22 cellular contexts compared by ENCODE assay signal in the genomic region with DNA sequence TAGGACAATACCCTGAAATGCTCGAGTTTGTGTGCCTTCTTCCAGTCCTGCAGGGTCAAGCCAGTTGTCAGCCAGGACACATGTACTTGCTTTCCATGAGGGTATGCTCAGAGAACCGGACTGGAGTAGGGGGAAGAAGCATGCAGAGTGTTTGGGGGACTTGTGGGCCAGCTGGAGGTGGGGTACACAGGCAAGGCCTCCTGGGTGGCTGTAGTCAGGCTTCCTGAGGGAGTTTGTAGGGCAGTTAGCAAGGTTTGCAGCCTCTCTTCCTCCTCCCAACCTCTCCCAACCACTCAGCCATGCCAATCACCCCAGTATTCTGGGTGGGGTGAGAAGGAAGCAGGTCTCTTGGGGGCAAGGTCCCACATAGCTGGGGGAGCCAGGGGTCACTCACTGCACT. TPM values are rescaled to one million over a fixed set of nuclear protein-coding genes. Genes with fewer than 3 reads are reported as not detected.
DNase-seq lines count a peak whose midpoint lies in the region; ATAC-seq lines count a peak whose summit lies in the region.
"Had no signal": no experiment of that assay in that cellular context is flagged by ENCODE, and none has a peak within 500 bp of the region (broad histone marks: within the 10 kb centered on the region; RNA-seq: fewer than 3 reads in every experiment).

No MANE protein-coding gene starts in this region.

- peak; percentile 50 for DNase-seq in activated effector memory CD4-positive, alpha-beta T cell treated with anti-CD3 and anti-CD28 coated beads, Interleukin-2, amount 50 U/mL, for 16 hours
- no peak for DNase-seq in activated effector memory CD4-positive, alpha-beta T cell treated with Interleukin-2 at 50 U/mL for 16 hours
- no peak for DNase-seq in activated naive CD8-positive, alpha-beta T cell treated with anti-CD3 and anti-CD28 coated beads, Interleukin-2, amount 50 U/mL, for 24 hours
- DNase-seq in activated CD8-positive, alpha-beta T cell treated with anti-CD3 and anti-CD28 coated beads, Interleukin-2, amount 10 ng/mL, durations not matched to agents 7 days and 5 days, result no peak
- DNase-seq: ACHN; BE2C; C1 segment of cervical spinal cord; CD4-positive, alpha-beta memory T cell; CD4-positive, CD25-positive, alpha-beta regulatory T cell; CD8-positive, alpha-beta memory T cell; COR-L47; DMS 273 treated with DMSO at 0.1 percent for 48 hours; DMS153; DMS53; DMS79; DND-41; EL; GDM1 had no signal

- H3K27ac Mint-ChIP-seq in stimulated activated memory B cell treated with anti-CD40 and anti-IgM and Interleukin-4, amounts not matched to agents 10 μg/mL and 1 μg/mL and 100 μg/mL, for 72 hours, result no peak overlapping the region
- no peak overlapping the region for H3K27ac Mint-ChIP-seq in activated naive CD8-positive, alpha-beta T cell treated with anti-CD3 and anti-CD28 coated beads, Interleukin-2, amount 50 U/mL, for 24 hours
- no peak overlapping the region for H3K27ac Mint-ChIP-seq in activated CD8-positive, alpha-beta T cell treated with anti-CD3 and anti-CD28 coated beads, Interleukin-2, amount 10 ng/mL, durations not matched to agents 7 days and 5 days
- H3K27ac Mint-ChIP-seq: CD14-positive monocyte; CD4-positive, alpha-beta memory T cell; CD4-positive, CD25-positive, alpha-beta regulatory T cell; CD8-positive, alpha-beta memory T cell had no signal

- no peaks in the 10 kb centered on the region for H3K4me1 Mint-ChIP-seq in stimulated activated memory B cell treated with anti-CD40 and anti-IgM and Interleukin-4, amounts not matched to agents 10 μg/mL and 1 μg/mL and 100 μg/mL, for 72 hours
- H3K4me1 Mint-ChIP-seq in activated naive CD8-positive, alpha-beta T cell treated with anti-CD3 and anti-CD28 coated beads, Interleukin-2, amount 50 U/mL, for 24 hours, result no peaks in the 10 kb centered on the region
- no peaks in the 10 kb centered on the region for H3K4me1 Mint-ChIP-seq in activated CD8-positive, alpha-beta T cell treated with anti-CD3 and anti-CD28 coated beads, Interleukin-2, amount 10 ng/mL, durations not matched to agents 7 days and 5 days (ENCODE audit: low read depth)
- H3K4me1 Mint-ChIP-seq: CD14-positive monocyte; CD4-positive, alpha-beta memory T cell; CD4-positive, CD25-positive, alpha-beta regulatory T cell; CD8-positive, alpha-beta memory T cell had no signal

- no peaks in the 10 kb centered on the region for H3K27me3 Mint-ChIP-seq in stimulated activated memory B cell treated with anti-CD40 and anti-IgM and Interleukin-4, amounts not matched to agents 10 μg/mL and 1 μg/mL and 100 μg/mL, for 72 hours
- peaks cover 1% of the 10 kb centered on the region for H3K27me3 Mint-ChIP-seq in activated naive CD8-positive, alpha-beta T cell treated with anti-CD3 and anti-CD28 coated beads, Interleukin-2, amount 50 U/mL, for 24 hours
- H3K27me3 Mint-ChIP-seq in activated CD8-positive, alpha-beta T cell treated with anti-CD3 and anti-CD28 coated beads, Interleukin-2, amount 10 ng/mL, durations not matched to agents 7 days and 5 days (ENCODE audit: low read depth), result no peaks in the 10 kb centered on the region

- no peaks in the 10 kb centered on the region for H3K36me3 Mint-ChIP-seq in stimulated activated memory B cell treated with anti-CD40 and anti-IgM and Interleukin-4, amounts not matched to agents 10 μg/mL and 1 μg/mL and 100 μg/mL, for 72 hours
- no peaks in the 10 kb centered on the region for H3K36me3 Mint-ChIP-seq in activated naive CD8-positive, alpha-beta T cell treated with anti-CD3 and anti-CD28 coated beads, Interleukin-2, amount 50 U/mL, for 24 hours (ENCODE audit: low read depth)
- no peaks in the 10 kb centered on the region for H3K36me3 Mint-ChIP-seq in activated CD8-positive, alpha-beta T cell treated with anti-CD3 and anti-CD28 coated beads, Interleukin-2, amount 10 ng/mL, durations not matched to agents 7 days and 5 days (ENCODE audit: low read depth)
- H3K36me3 Mint-ChIP-seq: CD14-positive monocyte; CD4-positive, alpha-beta memory T cell; CD4-positive, CD25-positive, alpha-beta regulatory T cell; CD8-positive, alpha-beta memory T cell had no signal

- CTCF ChIA-PET in activated CD8-positive, alpha-beta T cell treated with anti-CD3 and anti-CD28 coated beads, Interleukin-2, amount 10 ng/mL, durations not matched to agents 7 days and 5 days (lab: Charles Lee), result no interaction called here

- H3K9me3 Mint-ChIP-seq in stimulated activated memory B cell treated with anti-CD40 and anti-IgM and Interleukin-4, amounts not matched to agents 10 μg/mL and 1 μg/mL and 100 μg/mL, for 72 hours, result no peaks in the 10 kb centered on the region
- no peaks in the 10 kb centered on the region for H3K9me3 Mint-ChIP-seq in activated naive CD8-positive, alpha-beta T cell treated with anti-CD3 and anti-CD28 coated beads, Interleukin-2, amount 50 U/mL, for 24 hours
- no peaks in the 10 kb centered on the region for H3K9me3 Mint-ChIP-seq in activated CD8-positive, alpha-beta T cell treated with anti-CD3 and anti-CD28 coated beads, Interleukin-2, amount 10 ng/mL, durations not matched to agents 7 days and 5 days (ENCODE audit: insufficient read depth)

- ATAC-seq in stimulated activated memory B cell treated with anti-CD40 and anti-IgM and Interleukin-4, amounts not matched to agents 10 μg/mL and 1 μg/mL and 100 μg/mL, for 72 hours, result peak; percentile 41
- ATAC-seq in activated naive CD8-positive, alpha-beta T cell treated with anti-CD3 and anti-CD28 coated beads, Interleukin-2, amount 50 U/mL, for 24 hours, result no peak
- no peak for ATAC-seq in activated CD8-positive, alpha-beta T cell treated with anti-CD3 and anti-CD28 coated beads, Interleukin-2, amount 10 ng/mL, durations not matched to agents 7 days and 5 days
- ATAC-seq: GM12878 had no signal

- POLR2A ChIA-PET in activated CD8-positive, alpha-beta T cell treated with anti-CD3 and anti-CD28 coated beads, Interleukin-2, amount 10 ng/mL, durations not matched to agents 7 days and 5 days (lab: Charles Lee), result no interaction called here

- no peak overlapping the region for H3K4me3 Mint-ChIP-seq in stimulated activated memory B cell treated with anti-CD40 and anti-IgM and Interleukin-4, amounts not matched to agents 10 μg/mL and 1 μg/mL and 100 μg/mL, for 72 hours
- H3K4me3 Mint-ChIP-seq in activated naive CD8-positive, alpha-beta T cell treated with anti-CD3 and anti-CD28 coated beads, Interleukin-2, amount 50 U/mL, for 24 hours, result no peak overlapping the region
- no peak overlapping the region for H3K4me3 Mint-ChIP-seq in activated CD8-positive, alpha-beta T cell treated with anti-CD3 and anti-CD28 coated beads, Interleukin-2, amount 10 ng/mL, durations not matched to agents 7 days and 5 days
- H3K4me3 Mint-ChIP-seq: CD14-positive monocyte; CD4-positive, alpha-beta memory T cell; CD4-positive, CD25-positive, alpha-beta regulatory T cell; CD8-positive, alpha-beta memory T cell had no signal

RNA-seq across cellular contexts. Expression of a gene that starts 47.0 kb away (rescaled TPM):
- total RNA-seq in activated CD8-positive, alpha-beta T cell treated with anti-CD3 and anti-CD28 coated beads, Interleukin-2, amount 10 ng/mL, durations not matched to agents 7 days and 5 days, result not detected
- total RNA-seq: CD4-positive, alpha-beta memory T cell; CD4-positive, CD25-positive, alpha-beta regulatory T cell; CD8-positive, alpha-beta memory T cell; G401; GM12878 had no signal
